In the genomic region with DNA sequence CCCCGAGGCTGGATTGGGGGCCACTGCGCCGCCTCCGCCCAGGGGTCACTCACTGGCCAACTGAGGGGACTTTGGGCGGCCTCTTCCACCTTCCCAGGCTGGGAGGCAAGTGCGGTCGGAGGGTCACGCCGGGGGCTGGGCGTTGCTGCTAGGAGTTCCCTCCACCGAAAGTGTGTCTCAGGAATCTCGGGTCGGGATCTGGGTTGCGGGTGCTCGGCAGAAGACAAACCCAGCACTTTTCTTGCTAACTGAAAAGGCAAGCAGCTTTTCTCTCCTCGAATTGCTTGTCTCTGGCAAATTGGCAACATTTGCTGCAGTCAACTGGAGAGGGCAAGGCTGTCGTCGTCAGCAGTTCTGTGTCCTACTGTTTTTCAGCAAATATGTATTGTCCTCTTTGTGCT, we compare ENCODE assay signal across 8 cellular contexts. TPM values are rescaled to one million over a fixed set of nuclear protein-coding genes. Genes with fewer than 3 reads are reported as not detected.
DNase-seq lines count a peak whose midpoint lies in the region; TF ChIP-seq lines count a peak whose summit lies in the region.

No MANE protein-coding gene starts in this region.

- intact Hi-C loops in colonic mucosa (cut with DNase I): loop anchor here (10.0 kb wide), 1 partner anchor 62 kb away; a partner anchor contains a TSS

- H3K36me3 ChIP-seq in colonic mucosa: no peaks in the 10 kb centered on the region
- H3K36me3 ChIP-seq in tibial nerve: no peaks in the 10 kb centered on the region

- H3K9ac ChIP-seq in colonic mucosa (ENCODE audit: low read depth in 2 of 2, low read length in 2 of 2): peak overlapping the region; percentile 63 to 74

- TF ChIP-seq CTCF in colonic mucosa (IDR thresholded peaks at IDR 0.05) (no peak), tibial nerve (IDR thresholded peaks at IDR 0.05) (no peak)

- H3K4me3 ChIP-seq in colonic mucosa: peak overlapping the region; percentile 66
- peak overlapping the region; percentile 61 to 74 (median 68) for H3K4me3 ChIP-seq in tibial nerve

- no peak for TF ChIP-seq POLR2A in tibial nerve (IDR thresholded peaks at IDR 0.05)

- DNase-seq in NCI-H1092 treated with DMSO at 0.1 percent for 48 hours (lab: John Stamatoyannopoulos, UW): peak; percentile 14
- no peak for DNase-seq in NCI-H1092 (lab: John Stamatoyannopoulos, UW)
- peak; percentile 30 for DNase-seq in NCI-H526 treated with DMSO at 0.1 percent for 48 hours (lab: John Stamatoyannopoulos, UW)
- DNase-seq in colonic mucosa: no peak
- DNase-seq in medulla oblongata (ENCODE audit: extremely low spot score): peak; percentile 61
- peak; percentile 15 to 22 for DNase-seq in tibial nerve (ENCODE audit: low spot score in 2 of 2)
- DNase-seq in NCI-H1930 (lab: John Stamatoyannopoulos, UW): no peak
- no peak for DNase-seq in stimulated activated naive CD4-positive, alpha-beta T cell treated with Interleukin-2 at 50 U/mL for 16 hours (lab: John Stamatoyannopoulos, UW)

- no peaks in the 10 kb centered on the region for H3K9me3 ChIP-seq in colonic mucosa
- no peaks in the 10 kb centered on the region for H3K9me3 ChIP-seq in tibial nerve

- TF ChIP-seq EP300 in tibial nerve (IDR thresholded peaks at IDR 0.05): no peak

- no peaks in the 10 kb centered on the region for H3K27me3 ChIP-seq in colonic mucosa
- H3K27me3 ChIP-seq in tibial nerve: no peaks in the 10 kb centered on the region

- H3K27ac ChIP-seq in colonic mucosa (peak overlapping the region; percentile 81), tibial nerve (peak overlapping the region; percentile 82 to 97 (median 94))

- WGBS in tibial nerve, 2 donors: 1% methylated on average over 7 to 8 of the region's 18 CpGs

- H3K4me1 ChIP-seq in colonic mucosa (peaks cover 7% of the 10 kb centered on the region), tibial nerve (peaks cover 0 to 34% (median 15%) of the 10 kb centered on the region in 4 donors)

RNA-seq across cellular contexts. Expression of a gene that starts 0.4 kb away (rescaled TPM):
- total RNA-seq in colonic mucosa (10 to 100 TPM in 1 of 2 donors, 1 to 10 TPM in 1; 4.5 to 10.7 TPM), tibial nerve (10 to 100 TPM in 3 of 4 donors, 1 to 10 TPM in 1; 8.2 to 13.1 (median 11.2) TPM)

Comparison
In these comparisons a context has a peak if more than half of its experiments do, and no peak if none do; other contexts are left out.
1. DNase-seq: peak in NCI-H1092 treated with DMSO at 0.1 percent for 48 hours (single experiment), NCI-H526 treated with DMSO at 0.1 percent for 48 hours (single experiment), medulla oblongata (single experiment) and tibial nerve (2 of 2); none in NCI-H1092 (single experiment), colonic mucosa (single experiment), NCI-H1930 (0 of 2) and stimulated activated naive CD4-positive, alpha-beta T cell treated with Interleukin-2 at 50 U/mL for 16 hours (single experiment).